In the genomic region with DNA sequence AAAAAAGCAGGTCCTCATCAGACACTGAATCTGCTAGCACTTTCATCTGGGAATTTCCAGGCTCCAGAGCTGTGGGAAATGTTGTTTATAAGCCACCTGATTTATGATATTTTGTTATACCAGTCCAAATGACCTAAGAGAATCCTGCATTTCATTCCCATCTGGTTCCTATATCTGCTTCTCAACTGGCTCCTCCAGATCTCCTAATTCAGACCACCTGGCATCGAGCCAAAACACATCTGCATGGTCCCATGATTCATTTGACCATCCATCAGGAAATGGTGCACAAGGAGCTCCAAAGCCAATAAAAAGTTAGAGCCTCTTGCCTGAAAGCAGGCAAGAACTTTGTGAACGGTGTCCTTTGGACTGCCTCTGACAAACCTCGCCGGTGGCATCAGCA, we compare ENCODE assay signal across 27 cellular contexts.
DNase-seq lines count a peak whose midpoint lies in the region; ATAC-seq and TF ChIP-seq lines count a peak whose summit lies in the region.
"Had no signal": no experiment of that assay in that cellular context is flagged by ENCODE, and none has a peak within 500 bp of the region (broad histone marks: within the 10 kb centered on the region; RNA-seq: fewer than 3 reads in every experiment).

No MANE protein-coding gene starts in this region.

- TF ChIP-seq EP300 in SK-N-SH (IDR thresholded peaks at IDR 0.05; ENCODE audit: borderline replicate concordance in 1 of 2, low read depth in 1 of 2, low read length in 1 of 2): no peak

- H3K9ac ChIP-seq in SK-N-SH: no peak overlapping the region
- no peak overlapping the region for H3K9ac ChIP-seq in fibroblast of lung (ENCODE audit: insufficient read depth, low read length)

- ATAC-seq in SK-N-SH treated with all-trans-retinoic acid at 6 μM for 48 hours: no peak
- no peak for ATAC-seq in HG02759 (IDR thresholded peaks at IDR 0.05; ENCODE audit: unreplicated experiment)
- ATAC-seq: activated naive CD8-positive, alpha-beta T cell treated with anti-CD3 and anti-CD28 coated beads, Interleukin-2, amount 50 U/mL, for 24 hours; natural killer cell treated with Interleukin-12 subunit alpha and Interleukin-12 subunit beta and Interleukin-15 and Interleukin-18, amount 100 ng/mL, for 72 hours; stimulated activated naive CD8-positive, alpha-beta T cell treated with anti-CD3 and anti-CD28 coated beads, Interleukin-15, amount 100 ng/mL, for 72 hours had no signal

- H3K9me3 ChIP-seq in SK-N-SH (no peaks in the 10 kb centered on the region), fibroblast of lung (ENCODE audit: control insufficient read depth, insufficient read depth, low read depth, low read length) (no peaks in the 10 kb centered on the region)
- H3K9me3 ChIP-seq: colonic mucosa, left ventricle myocardium inferior, transverse colon had no signal

- no peak overlapping the region for H2AFZ ChIP-seq in SK-N-SH (ENCODE audit: low read depth)
- no peak overlapping the region for H2AFZ ChIP-seq in fibroblast of lung (ENCODE audit: low read length)
- H2AFZ ChIP-seq: hepatocyte had no signal

- H3K27ac ChIP-seq in SK-N-SH (ENCODE audit: low read depth in 2 of 2, low read length in 1 of 2): no peak overlapping the region
- no peak overlapping the region for H3K27ac ChIP-seq in fibroblast of lung (ENCODE audit: insufficient read depth, low read length)
- H3K27ac ChIP-seq: C4-2B, colonic mucosa, hepatocyte, left ventricle myocardium inferior, transverse colon had no signal

- H3K27me3 ChIP-seq in SK-N-SH (ENCODE audit: insufficient read depth) (no peaks in the 10 kb centered on the region), fibroblast of lung (ENCODE audit: control insufficient read depth, insufficient read depth, low read length) (no peaks in the 10 kb centered on the region)
- H3K27me3 ChIP-seq: colonic mucosa, hepatocyte, transverse colon had no signal

- no peaks in the 10 kb centered on the region for H3K9me2 ChIP-seq in SK-N-SH

- no peaks in the 10 kb centered on the region for H3K36me3 ChIP-seq in SK-N-SH (replicated peaks in 1 of 2; ENCODE audit: control insufficient read depth in 1 of 2, insufficient read depth in 2 of 2, low read length in 1 of 2)
- H3K36me3 ChIP-seq in fibroblast of lung (ENCODE audit: control insufficient read depth, insufficient read depth, low read length): no peaks in the 10 kb centered on the region
- H3K36me3 ChIP-seq: colonic mucosa, left ventricle myocardium inferior, transverse colon had no signal

- H3F3A ChIP-seq in SK-N-SH (replicated peaks; ENCODE audit: insufficient read depth): peaks cover 6% of the 10 kb centered on the region

- TF ChIP-seq CTCF in SK-N-SH (IDR thresholded peaks at IDR 0.05) (no peak), fibroblast of lung (conservative IDR thresholded peaks at IDR 0.05 in 1 of 2, IDR thresholded peaks at IDR 0.05 in 1 of 2; ENCODE audit: low read depth in 1 of 2, low read length in 2 of 2) (no peak)

- H4K20me1 ChIP-seq in SK-N-SH (ENCODE audit: insufficient read depth) (no peaks in the 10 kb centered on the region; the same call in 1 of the 2 replicates), fibroblast of lung (ENCODE audit: control insufficient read depth, extremely low read depth, insufficient read depth, low read length) (no peaks in the 10 kb centered on the region)

- peak; percentile 25 for DNase-seq in SK-N-SH
- peak; percentile 52 for DNase-seq in M059J (ENCODE audit: low read depth)
- DNase-seq in fibroblast of lung (ENCODE audit: low read depth in 2 of 2): peak; percentile 35 to 61
- no peak for DNase-seq in cortex of kidney (lab: John Stamatoyannopoulos, UW)
- no peak for DNase-seq in NCI-H1930 (lab: John Stamatoyannopoulos, UW)
- no peak for DNase-seq in globus pallidus (ENCODE audit: low spot score)
- DNase-seq: activated B cell treated with CpG ODN at 0.5 μM for 24 hours; activated CD4-positive, alpha-beta T cell treated with anti-CD3 and anti-CD28 coated beads, Interleukin-2, amount 50 U/mL, for 48 hours; activated effector memory CD4-positive, alpha-beta T cell treated with anti-CD3 and anti-CD28 coated beads, Interleukin-2, amount 50 U/mL, for 16 hours; activated naive CD8-positive, alpha-beta T cell treated with anti-CD3 and anti-CD28 coated beads, Interleukin-2, amount 50 U/mL, for 24 hours; colonic mucosa; endodermal cell; HFFc6; immature natural killer cell; left ventricle myocardium inferior; midbrain; NCI-H1417; NCI-H2107; NCI-H510A; stimulated activated naive CD8-positive, alpha-beta T cell treated with anti-CD3 and anti-CD28 coated beads, Interleukin-15, amount 100 ng/mL, for 72 hours; T1000; transverse colon had no signal

- POLR2A ChIA-PET in SK-N-SH (lab: Yijun Ruan, JAX): no interaction called here

- no peak overlapping the region for H3K4me3 ChIP-seq in SK-N-SH (ENCODE audit: low read depth in 2 of 2, low read length in 1 of 2)
- no peak overlapping the region for H3K4me3 ChIP-seq in fibroblast of lung (replicated peaks in 1 of 4; ENCODE audit: control extremely low read depth in 1 of 4, insufficient read depth in 1 of 4, low read depth in 3 of 4, low read length in 4 of 4)
- H3K4me3 ChIP-seq: colonic mucosa, hepatocyte, left ventricle myocardium inferior, transverse colon had no signal

- TF ChIP-seq RAD21 in SK-N-SH (IDR thresholded peaks at IDR 0.05; ENCODE audit: low read length): no peak

- CTCF ChIA-PET in SK-N-SH (lab: Yijun Ruan, JAX): interaction anchor here (0.7 kb wide), 1 partner anchor 94 kb away, joined by 5 read pairs; no protein-coding TSS in a partner anchor

- H3K79me2 ChIP-seq in SK-N-SH (ENCODE audit: insufficient read depth) (no peaks in the 10 kb centered on the region), fibroblast of lung (ENCODE audit: control insufficient read depth, insufficient read depth, low read length) (no peaks in the 10 kb centered on the region)
- H3K79me2 ChIP-seq: hepatocyte had no signal

- H3K4me1 ChIP-seq in SK-N-SH (ENCODE audit: control insufficient read depth in 1 of 2, insufficient read depth in 2 of 2, low read depth in 1 of 2, low read length in 1 of 2): peaks cover 4% of the 10 kb centered on the region in 2 experiments; a peak in 2 of 4 replicates
- H3K4me1 ChIP-seq in fibroblast of lung (ENCODE audit: control insufficient read depth, extremely low read depth, insufficient read depth, low read length): no peaks in the 10 kb centered on the region
- H3K4me1 ChIP-seq: colonic mucosa, left ventricle myocardium inferior, transverse colon had no signal

- H3K4me2 ChIP-seq in SK-N-SH (no peak overlapping the region), fibroblast of lung (ENCODE audit: extremely low read depth, insufficient read depth, low read length) (no peak overlapping the region)
- H3K4me2 ChIP-seq: hepatocyte had no signal

- 73% methylated on average over 4 of the region's 4 CpGs for WGBS in SK-N-SH (ENCODE audit: low lambda C conversion rate)

TF ChIP-seq in SK-N-SH, 30 proteins besides CTCF, POLR2A, EP300 and RAD21 (continues in another document):
- peak; percentile 25; the same call in 1 of the 2 replicates for TF ChIP-seq TCF12 (IDR thresholded peaks at IDR 0.05)
- no peak for TF ChIP-seq POLR2AphosphoS5 (IDR thresholded peaks at IDR 0.05; ENCODE audit: low read depth, low read length)
- TF ChIP-seq CHD2 (IDR thresholded peaks at IDR 0.05; ENCODE audit: low read length, partially characterized antibody): no peak
- no peak for TF ChIP-seq MEF2A (IDR thresholded peaks at IDR 0.05; ENCODE audit: borderline replicate concordance, low read depth)
- no peak for TF ChIP-seq RXRA (IDR thresholded peaks at IDR 0.05; ENCODE audit: borderline replicate concordance, low read depth)
- TF ChIP-seq SIN3A (IDR thresholded peaks at IDR 0.05; ENCODE audit: borderline replicate concordance, low read depth, low read length): no peak
- no peak for TF ChIP-seq TAF1 (IDR thresholded peaks at IDR 0.05; ENCODE audit: borderline replicate concordance, low read depth, low read length)

TF ChIP-seq in SK-N-SH treated with all-trans-retinoic acid at 6 μM for 48 hours, 23 proteins besides CTCF, POLR2A, EP300 and RAD21:
- no peak for TF ChIP-seq BACH2 (CRISPR knock-in tag; IDR thresholded peaks at IDR 0.05; ENCODE audit: borderline replicate concordance)
- TF ChIP-seq ZC3H10 (CRISPR knock-in tag; IDR thresholded peaks at IDR 0.05): no peak
- no peak for TF ChIP-seq GLIS3 (CRISPR knock-in tag; IDR thresholded peaks at IDR 0.05)
- no peak for TF ChIP-seq ISL1 (CRISPR knock-in tag; IDR thresholded peaks at IDR 0.05)
- no peak for TF ChIP-seq TCF4 (CRISPR knock-in tag; IDR thresholded peaks at IDR 0.05; ENCODE audit: borderline replicate concordance)
- TF ChIP-seq ESRRG (CRISPR knock-in tag; IDR thresholded peaks at IDR 0.05): no peak
- TF ChIP-seq PPARA (CRISPR knock-in tag; IDR thresholded peaks at IDR 0.05; ENCODE audit: borderline replicate concordance): no peak
- TF ChIP-seq TOX (CRISPR knock-in tag; IDR thresholded peaks at IDR 0.05; ENCODE audit: borderline replicate concordance): no peak
- TF ChIP-seq ZNF70 (CRISPR knock-in tag; IDR thresholded peaks at IDR 0.05): no peak
TF ChIP-seq in SK-N-SH treated with all-trans-retinoic acid at 6 μM for 48 hours: peak in this region for 0.

Comparison
In these comparisons a context has a peak if more than half of its experiments do, and no peak if none do; other contexts are left out.
1. DNase-seq: peak in SK-N-SH (single experiment), M059J (single experiment) and fibroblast of lung (2 of 2); none in cortex of kidney (single experiment), NCI-H1930 (0 of 2) and globus pallidus (single experiment).